9 cellular contexts compared by ENCODE assay signal in the genomic region with DNA sequence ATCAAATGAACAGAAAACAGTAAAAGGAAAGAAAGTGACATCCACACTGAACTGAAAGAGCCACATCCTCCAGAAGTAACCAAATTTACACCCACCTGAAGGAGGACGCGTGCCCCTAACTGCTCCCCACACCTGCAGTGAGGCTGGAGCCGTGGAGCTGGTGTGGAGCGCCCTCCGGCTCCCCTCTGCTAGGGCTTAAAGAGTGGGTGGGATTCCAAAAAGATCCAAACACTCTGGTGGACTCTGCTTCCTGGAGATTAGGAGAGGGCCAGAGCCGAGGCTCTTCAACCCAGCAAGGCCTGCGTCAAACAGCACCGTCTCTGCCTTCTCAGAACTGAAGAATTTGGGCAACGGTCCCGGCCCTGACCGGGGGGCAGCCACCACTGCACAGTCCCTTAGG.
"Had no signal": no experiment of that assay in that cellular context is flagged by ENCODE, and none has a peak within 500 bp of the region (broad histone marks: within the 10 kb centered on the region; RNA-seq: fewer than 3 reads in every experiment).

No MANE protein-coding gene starts in this region.

- DNase-seq: H9, HCEC 1CT, IMR-90, KG1 had no signal

- ATAC-seq: GM23338, K562 had no signal

- FAIRE-seq: H1, H54, HTR-8/SVneo, K562 had no signal

- H3K4me3 ChIP-seq: GM23338, K562 had no signal
